ENCODE assay signal across 8 cellular contexts in genomic region chr12:92505373-92506340, GRCh38.
A peak's percentile ranks its signal among the peaks of the same experiment; 100 is the strongest.
DNase-seq lines count a peak whose midpoint lies in the region; ATAC-seq and TF ChIP-seq lines count a peak whose summit lies in the region.

No MANE protein-coding gene starts in this region.

- no peaks in the 10 kb centered on the region for H3K27me3 Mint-ChIP-seq in T-helper 2 cell treated with Interferon-gamma antibody and Interleukin-4, amounts not matched to agents 5 μg/mL and 100 μg/mL, for 36 hours (ENCODE audit: low read depth)
- H3K27me3 Mint-ChIP-seq in memory B cell: no peaks in the 10 kb centered on the region

- DNase-seq in DND-41 (peak; percentile 70), cerebellum (ENCODE audit: low spot score) (peak; percentile 17), memory B cell (ENCODE audit: low spot score in 2 of 2) (peak; percentile 22 to 32)
- DNase-seq in T-helper 2 cell treated with Interferon-gamma antibody and Interleukin-4, amounts not matched to agents 5 μg/mL and 100 μg/mL, for 36 hours (ENCODE audit: low spot score): peak; percentile 31
- DNase-seq in stimulated activated CD8-positive, alpha-beta memory T cell treated with anti-CD3 and anti-CD28 coated beads, Interleukin-15, amount 100 ng/mL, for 4 hours (ENCODE audit: low read depth in 2 of 2): peak; percentile 27 to 51

- no peaks in the 10 kb centered on the region for H3K79me2 ChIP-seq in DND-41 (ENCODE audit: insufficient read depth, low read length)

- peaks cover 41% of the 10 kb centered on the region for H3K4me1 Mint-ChIP-seq in T-helper 2 cell treated with Interferon-gamma antibody and Interleukin-4, amounts not matched to agents 5 μg/mL and 100 μg/mL, for 36 hours (ENCODE audit: low read depth)
- peaks cover 44% of the 10 kb centered on the region for H3K4me1 Mint-ChIP-seq in memory B cell

- peak overlapping the region; percentile 58 for H3K4me2 ChIP-seq in DND-41 (ENCODE audit: insufficient read depth, low read length)

- H3K9me3 ChIP-seq in DND-41 (ENCODE audit: insufficient read depth, low read length, severe bottlenecking): no peaks in the 10 kb centered on the region

- H3K4me3 Mint-ChIP-seq in T-helper 2 cell treated with Interferon-gamma antibody and Interleukin-4, amounts not matched to agents 5 μg/mL and 100 μg/mL, for 36 hours: peak overlapping the region; percentile 83
- peak overlapping the region; percentile 80 for H3K4me3 Mint-ChIP-seq in memory B cell

- peak overlapping the region; percentile 93 for H2AFZ ChIP-seq in DND-41 (ENCODE audit: low read depth, low read length)

- H3K36me3 ChIP-seq in DND-41 (ENCODE audit: insufficient read depth, low read length): no peaks in the 10 kb centered on the region

- H3K36me3 Mint-ChIP-seq in T-helper 2 cell treated with Interferon-gamma antibody and Interleukin-4, amounts not matched to agents 5 μg/mL and 100 μg/mL, for 36 hours (ENCODE audit: low read depth): peaks cover 5% of the 10 kb centered on the region
- H3K36me3 Mint-ChIP-seq in memory B cell: peaks cover 6% of the 10 kb centered on the region

- peaks cover 31% of the 10 kb centered on the region for H3K4me1 ChIP-seq in DND-41 (ENCODE audit: insufficient read depth, low read length)

- ATAC-seq in DND-41 (ENCODE audit: insufficient read depth, low read depth) (peak; percentile 86), HG02642 (IDR thresholded peaks at IDR 0.05; ENCODE audit: poor library complexity, unreplicated experiment) (peak; percentile 38), memory B cell (ENCODE audit: low read depth) (peak; percentile 63), GM18517 (IDR thresholded peaks at IDR 0.05; ENCODE audit: unreplicated experiment) (no peak), GM19452 (IDR thresholded peaks at IDR 0.05; ENCODE audit: unreplicated experiment) (no peak)

- peak overlapping the region; percentile 46 for H3K9ac ChIP-seq in DND-41 (ENCODE audit: low read depth, low read length)

- no peaks in the 10 kb centered on the region for H3K27me3 ChIP-seq in DND-41 (ENCODE audit: insufficient read depth, low read length, poor library complexity)

- peak overlapping the region; percentile 93 for H3K27ac Mint-ChIP-seq in T-helper 2 cell treated with Interferon-gamma antibody and Interleukin-4, amounts not matched to agents 5 μg/mL and 100 μg/mL, for 36 hours
- H3K27ac Mint-ChIP-seq in memory B cell: peak overlapping the region; percentile 97

- peak overlapping the region; percentile 98 for H3K27ac ChIP-seq in DND-41 (ENCODE audit: low read length)

- H4K20me1 ChIP-seq in DND-41 (ENCODE audit: insufficient read depth, low read length): no peaks in the 10 kb centered on the region

- H3K4me3 ChIP-seq in DND-41 (ENCODE audit: low read depth in 1 of 2, low read length in 2 of 2): peak overlapping the region in 1 of 2 experiments; percentile 43; a peak in 2 of 4 replicates

- peaks cover 10% of the 10 kb centered on the region for H3K9me3 Mint-ChIP-seq in T-helper 2 cell treated with Interferon-gamma antibody and Interleukin-4, amounts not matched to agents 5 μg/mL and 100 μg/mL, for 36 hours
- H3K9me3 Mint-ChIP-seq in memory B cell: peaks cover 5% of the 10 kb centered on the region

- no peak for TF ChIP-seq CTCF in DND-41 (IDR thresholded peaks at IDR 0.05; ENCODE audit: borderline replicate concordance, extremely low read depth, low read length, poor library complexity, severe bottlenecking)

Comparison
In these comparisons a context has a peak if more than half of its experiments do, and no peak if none do; other contexts are left out.
1. ATAC-seq: peak in DND-41 (single experiment), HG02642 (single experiment) and memory B cell (single experiment); none in GM18517 (single experiment) and GM19452 (single experiment).
2. DNase-seq: peak in every context shown above with its lines; median percentile 70 in DND-41; 39 in stimulated activated CD8-positive, alpha-beta memory T cell treated with anti-CD3 and anti-CD28 coated beads, Interleukin-15, amount 100 ng/mL, for 4 hours; 31 in T-helper 2 cell treated with Interferon-gamma antibody and Interleukin-4, amounts not matched to agents 5 μg/mL and 100 μg/mL, for 36 hours; 27 in memory B cell; 17 in cerebellum.